1 cellular context compared by ENCODE assay signal in genomic region chr18:25019086-25019860, GRCh38.
TF ChIP-seq lines count a peak whose summit lies in the region.

No MANE protein-coding gene starts in this region.

TF ChIP-seq in H1, 55 proteins besides CTCF, POLR2A, EP300 and RAD21 (continued from another document):
- TF ChIP-seq ATF2 (IDR thresholded peaks at IDR 0.05; ENCODE audit: low read length) (no peak), TBP (IDR thresholded peaks at IDR 0.05; ENCODE audit: low read depth, low read length) (no peak), RFX5 (IDR thresholded peaks at IDR 0.05; ENCODE audit: borderline replicate concordance, low read depth, low read length) (no peak), EGR1 (IDR thresholded peaks at IDR 0.05; ENCODE audit: borderline replicate concordance, low read depth, low read length) (no peak), CHD1 (IDR thresholded peaks at IDR 0.05; ENCODE audit: low read depth, low read length) (no peak), YY1 (IDR thresholded peaks at IDR 0.05; ENCODE audit: low read depth, low read length) (no peak), BCL11A (IDR thresholded peaks at IDR 0.05; ENCODE audit: low read depth in 2 of 2, low read length in 2 of 2) (no peak), TAF7 (optimal IDR thresholded peaks at IDR 0.05; ENCODE audit: borderline replicate concordance, low read depth, low read length) (no peak), SP2 (IDR thresholded peaks at IDR 0.05; ENCODE audit: low read length) (no peak)
